Comparison of ENCODE assay signal across 2 cellular contexts in genomic region chr5:93891491-93892480, GRCh38.
TF ChIP-seq lines count a peak whose summit lies in the region.

No MANE protein-coding gene starts in this region.

TF ChIP-seq in IMR-90, 13 proteins besides CTCF, POLR2A, EP300 and RAD21 (continued from another document):
- TF ChIP-seq SMC3 (IDR thresholded peaks at IDR 0.05; ENCODE audit: low read depth, low read length) (no peak), MAZ (IDR thresholded peaks at IDR 0.05; ENCODE audit: borderline replicate concordance, low read depth, low read length) (no peak), RCOR1 (IDR thresholded peaks at IDR 0.05; ENCODE audit: insufficient replicate concordance, low read length) (no peak), CHD1 (IDR thresholded peaks at IDR 0.05; ENCODE audit: low read depth, low read length) (no peak), RFX5 (IDR thresholded peaks at IDR 0.05; ENCODE audit: low read depth, low read length) (no peak), BHLHE40 (IDR thresholded peaks at IDR 0.05; ENCODE audit: low read depth, low read length) (no peak)
- TF ChIP-seq, protein P1, sequence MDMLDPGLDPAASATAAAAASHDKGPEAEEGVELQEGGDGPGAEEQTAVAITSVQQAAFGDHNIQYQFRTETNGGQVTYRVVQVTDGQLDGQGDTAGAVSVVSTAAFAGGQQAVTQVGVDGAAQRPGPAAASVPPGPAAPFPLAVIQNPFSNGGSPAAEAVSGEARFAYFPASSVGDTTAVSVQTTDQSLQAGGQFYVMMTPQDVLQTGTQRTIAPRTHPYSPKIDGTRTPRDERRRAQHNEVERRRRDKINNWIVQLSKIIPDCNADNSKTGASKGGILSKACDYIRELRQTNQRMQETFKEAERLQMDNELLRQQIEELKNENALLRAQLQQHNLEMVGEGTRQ (IDR thresholded peaks at IDR 0.05; ENCODE audit: low read depth, low read length): no peak

TF ChIP-seq in SK-N-SH, 30 proteins besides CTCF, POLR2A, EP300 and RAD21 (continued from another document):
- TF ChIP-seq, protein P1 (IDR thresholded peaks at IDR 0.05; ENCODE audit: borderline replicate concordance, low read depth, low read length): no peak
- peak; percentile 68 for TF ChIP-seq GATA2 (CRISPR knock-in tag; IDR thresholded peaks at IDR 0.05)
- no peak for TF ChIP-seq JUND (IDR thresholded peaks at IDR 0.05)
- no peak for TF ChIP-seq SMC3 (IDR thresholded peaks at IDR 0.05; ENCODE audit: low read depth, low read length)
